8 cellular contexts compared by ENCODE assay signal in the genomic region with DNA sequence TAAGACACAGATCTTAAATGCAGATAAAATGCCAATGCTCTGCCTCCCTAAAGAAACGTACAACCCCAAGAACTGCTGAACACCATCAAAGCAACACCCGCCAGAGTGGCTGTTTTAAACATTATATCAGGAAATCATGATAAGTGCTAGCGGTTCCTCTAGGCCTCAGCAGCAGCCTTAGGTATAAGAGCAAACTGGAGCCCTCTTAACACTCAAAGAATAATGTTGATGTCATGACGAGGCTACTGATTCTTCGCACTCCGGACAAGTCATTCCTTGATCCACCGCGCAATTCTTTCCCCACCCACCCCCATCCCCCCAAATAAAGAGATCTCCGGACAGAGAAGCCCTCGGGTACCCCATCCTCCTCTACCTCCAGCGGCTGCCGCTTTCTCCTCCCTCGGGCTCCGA. TPM values are rescaled to one million over a fixed set of nuclear protein-coding genes. Genes with fewer than 3 reads are reported as not detected.
DNase-seq lines count a peak whose midpoint lies in the region; ATAC-seq, FAIRE-seq and TF ChIP-seq lines count a peak whose summit lies in the region.

No MANE protein-coding gene starts in this region.

- peaks cover 29 to 65% (median 61%) of the 10 kb centered on the region in 4 donors for H3K4me1 Mint-ChIP-seq in naive thymus-derived CD8-positive, alpha-beta T cell

- FAIRE-seq in H54 (lab: Jason Lieb, UNC), result no peak

- DNase-seq in heart right ventricle (no peak), Right ventricle myocardium superior (no peak), SJSA1 (ENCODE audit: low read depth in 1 of 2, low spot score in 2 of 2) (peak in 1 of 2 experiments; percentile 57), H54 (ENCODE audit: insufficient read length, low spot score) (no peak)
- no peak for DNase-seq in effector memory CD4-positive, alpha-beta T cell
- DNase-seq in naive thymus-derived CD8-positive, alpha-beta T cell, result peak in 6 of 10 donors; percentile 13 to 40 (median 24)
- no peak for DNase-seq in stimulated activated CD4-positive, alpha-beta T cell treated with anti-CD3 and anti-CD28 coated beads, Interleukin-15, amount 100 ng/mL, for 24 hours

- H3K27ac ChIP-seq in heart right ventricle (peak overlapping the region; percentile 55 to 97 (median 88)), SJSA1 (peak overlapping the region; percentile 90)
- peak overlapping the region; percentile 87 for H3K27ac ChIP-seq in effector memory CD4-positive, alpha-beta T cell (ENCODE audit: insufficient read depth, low read length, poor library complexity, severe bottlenecking)

- no peaks in the 10 kb centered on the region for H3K27me3 ChIP-seq in heart right ventricle
- H3K27me3 ChIP-seq in SJSA1 (replicated peaks), result no peaks in the 10 kb centered on the region
- H3K27me3 ChIP-seq in effector memory CD4-positive, alpha-beta T cell (replicated peaks; ENCODE audit: control insufficient read depth, insufficient read depth, low read length, poor library complexity, severe bottlenecking), result no peaks in the 10 kb centered on the region

- H3K27me3 Mint-ChIP-seq in naive thymus-derived CD8-positive, alpha-beta T cell, result no peaks in the 10 kb centered on the region

- H3K4me1 ChIP-seq in heart right ventricle, result peaks cover 6 to 54% (median 34%) of the 10 kb centered on the region in 9 donors
- H3K4me1 ChIP-seq in SJSA1 (replicated peaks), result peaks cover 7% of the 10 kb centered on the region; the same call in 1 of the 2 replicates
- H3K4me1 ChIP-seq in effector memory CD4-positive, alpha-beta T cell (ENCODE audit: control insufficient read depth, insufficient read depth, low read length, poor library complexity, severe bottlenecking), result peaks cover 22% of the 10 kb centered on the region

- 0 to 1% methylated on average over 14 of the region's 14 CpGs for WGBS in heart right ventricle, 2 donors

- no peaks in the 10 kb centered on the region for H3K9me3 Mint-ChIP-seq in naive thymus-derived CD8-positive, alpha-beta T cell

- POLR2A ChIA-PET in naive thymus-derived CD8-positive, alpha-beta T cell (lab: Charles Lee), result interaction anchor here (1.3 to 5.5 kb wide), 8 partner anchors 25 to 636 kb away, joined by 5 to 65 read pairs (median 6); a partner anchor contains a TSS

- H3K36me3 ChIP-seq in heart right ventricle, result no peaks in the 10 kb centered on the region
- H3K36me3 ChIP-seq in SJSA1, result peaks cover 6% of the 10 kb centered on the region
- no peaks in the 10 kb centered on the region for H3K36me3 ChIP-seq in effector memory CD4-positive, alpha-beta T cell (ENCODE audit: control insufficient read depth, insufficient read depth, low read length)

- H3K27ac Mint-ChIP-seq in naive thymus-derived CD8-positive, alpha-beta T cell, result peak overlapping the region; percentile 91 to 99 (median 97)

- no peak for TF ChIP-seq CTCF in heart right ventricle (IDR thresholded peaks at IDR 0.05)

- intact Hi-C loops in heart right ventricle (cut with DNase I) (loop anchor here in 7 of 10 donors (2.0 to 10.0 kb wide), 4 partner anchors 108 to 635 kb away; a partner anchor contains a TSS), Right ventricle myocardium superior (cut with DNase I) (loop anchor here (5.0 kb wide), 1 partner anchor 113 kb away; no protein-coding TSS in a partner anchor)

- H3K4me3 Mint-ChIP-seq in naive thymus-derived CD8-positive, alpha-beta T cell, result peak overlapping the region; percentile 93 to 98 (median 97)

- TF ChIP-seq POLR2A in H54 (IDR thresholded peaks at IDR 0.05; ENCODE audit: low read depth, low read length), result no peak

- ATAC-seq in heart right ventricle, result no peak
- no peak for ATAC-seq in Right ventricle myocardium superior (ENCODE audit: poor library complexity)
- ATAC-seq in naive thymus-derived CD8-positive, alpha-beta T cell, result peak in 1 of 2 donors; percentile 6
- no peak for ATAC-seq in HG03565 (IDR thresholded peaks at IDR 0.05; ENCODE audit: unreplicated experiment)

- peaks cover 0 to 8% (median 0%) of the 10 kb centered on the region in 3 donors for H3K36me3 Mint-ChIP-seq in naive thymus-derived CD8-positive, alpha-beta T cell

- H3K9me3 ChIP-seq in heart right ventricle (no peaks in the 10 kb centered on the region), SJSA1 (replicated peaks) (no peaks in the 10 kb centered on the region)
- no peaks in the 10 kb centered on the region for H3K9me3 ChIP-seq in effector memory CD4-positive, alpha-beta T cell (ENCODE audit: control insufficient read depth, low read length)

- peak overlapping the region; percentile 63 to 98 (median 83) for H3K4me3 ChIP-seq in heart right ventricle
- peak overlapping the region; percentile 87 for H3K4me3 ChIP-seq in SJSA1
- peak overlapping the region; percentile 96 for H3K4me3 ChIP-seq in effector memory CD4-positive, alpha-beta T cell (ENCODE audit: insufficient read depth, low read depth, low read length, poor library complexity, severe bottlenecking)

RNA-seq across cellular contexts. Expression of a gene that starts 0.5 kb away (rescaled TPM):
- total RNA-seq in heart right ventricle (1 to 10 TPM; 6.0 to 9.4 (median 9.0) TPM), Right ventricle myocardium superior (7.4 TPM)
- 1 to 10 TPM; 1.5 to 1.9 TPM for polyA plus RNA-seq in heart right ventricle
- total RNA-seq in SJSA1 (2014; rRNA removed; shearing (Covaris generic)), result 22.4 and 42.4 TPM in 2 replicates
- 10 to 100 TPM; 23.6 to 24.1 TPM for total RNA-seq in naive thymus-derived CD8-positive, alpha-beta T cell
- 10 to 100 TPM in 1 of 3 donors, 1 to 10 TPM in 2; 9.4 to 10.7 (median 9.5) TPM for polyA plus RNA-seq in naive thymus-derived CD8-positive, alpha-beta T cell

RNA-seq across cellular contexts. Expression of a gene that starts 24.9 kb away (rescaled TPM):
- total RNA-seq in heart right ventricle (10 to 100 TPM; 48.1 to 65.1 (median 57.5) TPM), Right ventricle myocardium superior (47.4 TPM)
- polyA plus RNA-seq in heart right ventricle, result 10 to 100 TPM; 12.5 to 40.3 TPM
- total RNA-seq in SJSA1 (2014; rRNA removed; shearing (Covaris generic)), result 58.5 and 111 TPM in 2 replicates
- total RNA-seq in naive thymus-derived CD8-positive, alpha-beta T cell, result 10 to 100 TPM; 26.1 to 28.9 TPM
- polyA plus RNA-seq in naive thymus-derived CD8-positive, alpha-beta T cell, result 10 to 100 TPM; 58.4 to 62.5 (median 61.2) TPM

Comparison
In these comparisons a context has a peak if more than half of its experiments do, and no peak if none do; other contexts are left out.
1. DNase-seq: peak in naive thymus-derived CD8-positive, alpha-beta T cell (6 of 10); none in heart right ventricle (0 of 2), Right ventricle myocardium superior (single experiment), effector memory CD4-positive, alpha-beta T cell (0 of 3), stimulated activated CD4-positive, alpha-beta T cell treated with anti-CD3 and anti-CD28 coated beads, Interleukin-15, amount 100 ng/mL, for 24 hours (single experiment) and H54 (single experiment).
2. Peak in every context shown above with its lines, with median percentiles within 50 percentile points of each other: H3K27ac ChIP-seq and H3K4me3 ChIP-seq.